9 cellular contexts compared by ENCODE assay signal in the genomic region with DNA sequence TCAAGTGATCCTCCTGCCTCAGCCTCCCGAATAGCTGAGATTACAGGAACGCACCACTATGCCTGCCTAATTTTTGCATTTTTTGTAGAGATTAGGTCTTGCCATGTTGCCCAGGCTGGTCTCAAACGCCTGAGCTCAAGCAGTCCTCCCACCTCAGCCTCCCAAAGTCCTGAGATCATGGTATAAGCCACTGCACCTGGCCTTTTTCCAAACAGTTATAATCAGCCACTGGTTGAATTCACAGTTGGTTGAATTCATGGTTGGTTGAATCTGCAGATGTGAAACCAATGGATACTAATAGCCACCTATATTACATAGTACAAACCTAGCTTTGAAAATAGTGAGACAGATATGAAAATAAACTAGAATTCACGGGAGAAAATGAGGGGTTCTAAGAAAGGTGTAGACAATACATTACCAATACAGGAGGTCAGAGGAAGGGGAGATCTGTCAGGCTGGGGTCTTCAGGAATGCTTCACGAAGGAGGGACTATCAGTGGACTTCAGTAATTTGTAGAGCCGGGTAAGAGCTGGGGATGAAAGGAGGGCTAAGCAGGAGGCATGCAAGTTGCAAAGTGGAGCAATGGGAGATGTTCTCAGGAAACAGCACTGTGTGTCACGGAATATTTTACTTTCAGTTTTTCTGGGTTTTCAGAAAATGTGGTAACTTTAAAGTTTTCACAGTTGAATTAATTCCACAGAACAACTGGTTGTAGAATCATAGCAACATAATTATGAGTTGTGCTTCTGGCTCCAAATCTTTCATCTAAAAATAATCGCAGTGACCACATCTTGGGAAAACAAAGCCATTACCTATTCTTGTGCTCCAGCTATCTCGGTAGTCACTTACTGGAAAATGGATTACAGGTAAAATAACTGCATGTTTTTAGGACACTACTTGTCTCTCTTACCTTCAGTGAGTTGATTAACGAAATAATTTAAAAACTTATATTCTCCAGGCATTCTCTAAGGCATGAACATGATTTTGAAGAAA. TPM values are rescaled to one million over a fixed set of nuclear protein-coding genes. Genes with fewer than 3 reads are reported as not detected.
A peak's percentile ranks its signal among the peaks of the same experiment; 100 is the strongest.
DNase-seq lines count a peak whose midpoint lies in the region; ATAC-seq, FAIRE-seq and TF ChIP-seq lines count a peak whose summit lies in the region.
"Had no signal": no experiment of that assay in that cellular context is flagged by ENCODE, and none has a peak within 500 bp of the region (broad histone marks: within the 10 kb centered on the region; RNA-seq: fewer than 3 reads in every experiment).

No MANE protein-coding gene starts in this region.

- H3K36me3 ChIP-seq in BLaER1 (no peaks in the 10 kb centered on the region), Peyer's patch (no peaks in the 10 kb centered on the region), kidney (ENCODE audit: control insufficient read depth in 1 of 2, insufficient read depth in 2 of 2, low read length in 2 of 2) (no peaks in the 10 kb centered on the region), gastroesophageal sphincter (no peaks in the 10 kb centered on the region)

- H3K27ac ChIP-seq in BLaER1 = peak overlapping the region; percentile 45; the same call in 1 of the 2 replicates
- H3K27ac ChIP-seq in Peyer's patch = peak overlapping the region in 3 of 4 donors; percentile 4 to 26 (median 22)
- H3K27ac ChIP-seq in kidney (ENCODE audit: low read depth in 2 of 2, low read length in 2 of 2) = no peak overlapping the region
- H3K27ac ChIP-seq in gastroesophageal sphincter = no peak overlapping the region

- no peak for FAIRE-seq in kidney (lab: Jason Lieb, UNC)

- H3K9ac ChIP-seq in BLaER1 (peak overlapping the region; percentile 47; the same call in 1 of the 2 replicates), kidney (ENCODE audit: low read length in 2 of 2) (no peak overlapping the region)

- no peak for TF ChIP-seq POLR2A in Peyer's patch (IDR thresholded peaks at IDR 0.05)
- no peak for TF ChIP-seq POLR2A in gastroesophageal sphincter (IDR thresholded peaks at IDR 0.05)

- H3K4me1 ChIP-seq in BLaER1 = peaks cover 18% of the 10 kb centered on the region
- H3K4me1 ChIP-seq in Peyer's patch = no peaks in the 10 kb centered on the region
- H3K4me1 ChIP-seq in kidney (ENCODE audit: control insufficient read depth in 1 of 2, insufficient read depth in 1 of 2, low read depth in 1 of 2, low read length in 2 of 2) = peaks cover 0 to 2% of the 10 kb centered on the region in 2 donors
- peaks cover 0 to 11% (median 0%) of the 10 kb centered on the region in 3 donors for H3K4me1 ChIP-seq in gastroesophageal sphincter

- H3K4me2 ChIP-seq in BLaER1 = peak overlapping the region; percentile 84

- ATAC-seq in GM18909 (IDR thresholded peaks at IDR 0.05; ENCODE audit: poor library complexity, unreplicated experiment) (peak; percentile 45), gastroesophageal sphincter (no peak), HG03097 (IDR thresholded peaks at IDR 0.05; ENCODE audit: low FRiP score, unreplicated experiment) (no peak)

- H4K20me1 ChIP-seq in BLaER1 = no peaks in the 10 kb centered on the region

- intact Hi-C loops in kidney (cut with DNase I) = no loop called here

- 73 to 78% methylated on average over 8 to 10 of the region's 10 CpGs for WGBS in gastroesophageal sphincter (ENCODE audit: low coverage in 1 of 2), 2 donors

- TF ChIP-seq EP300 in gastroesophageal sphincter (IDR thresholded peaks at IDR 0.05) = no peak

- peak overlapping the region; percentile 53 for H3K4me3 ChIP-seq in BLaER1
- H3K4me3 ChIP-seq in Peyer's patch = peak overlapping the region in 2 of 4 donors; percentile 17
- peak overlapping the region; percentile 19 to 20 for H3K4me3 ChIP-seq in kidney (ENCODE audit: low read length in 2 of 2)
- no peak overlapping the region for H3K4me3 ChIP-seq in gastroesophageal sphincter

- TF ChIP-seq CTCF in Peyer's patch (IDR thresholded peaks at IDR 0.05) = no peak
- TF ChIP-seq CTCF in kidney (IDR thresholded peaks at IDR 0.05; ENCODE audit: borderline replicate concordance, extremely low read depth, insufficient read depth) = no peak
- no peak for TF ChIP-seq CTCF in gastroesophageal sphincter (IDR thresholded peaks at IDR 0.05)

- DNase-seq in Peyer's patch = no peak
- DNase-seq in kidney = no peak
- DNase-seq in NCI-H774 (lab: John Stamatoyannopoulos, UW) = no peak
- no peak for DNase-seq in GM19238 (ENCODE audit: insufficient read length, low spot score)
- DNase-seq: NCI-H2107 had no signal

- no peaks in the 10 kb centered on the region for H3K27me3 ChIP-seq in BLaER1
- H3K27me3 ChIP-seq in Peyer's patch = no peaks in the 10 kb centered on the region
- H3K27me3 ChIP-seq in gastroesophageal sphincter = no peaks in the 10 kb centered on the region

- H3K9me3 ChIP-seq in BLaER1 = no peaks in the 10 kb centered on the region
- H3K9me3 ChIP-seq in Peyer's patch = no peaks in the 10 kb centered on the region
- H3K9me3 ChIP-seq in kidney (ENCODE audit: control insufficient read depth in 1 of 2, low read length in 2 of 2) = no peaks in the 10 kb centered on the region
- no peaks in the 10 kb centered on the region for H3K9me3 ChIP-seq in gastroesophageal sphincter

RNA-seq across cellular contexts. Expression of a gene that starts 12.9 kb away (rescaled TPM):
- 10 to 100 TPM in 1 of 4 donors, 1 to 10 TPM in 3; 3.2 to 22.3 (median 7.5) TPM for total RNA-seq in Peyer's patch
- 12.9 TPM for total RNA-seq in kidney
- polyA plus RNA-seq in kidney (ENCODE audit: insufficient read depth, low read depth, low replicate concordance) = 0.84 TPM
- total RNA-seq in gastroesophageal sphincter = 10 to 100 TPM; 10.9 to 22.6 (median 16.7) TPM

Comparison
In these comparisons a context has a peak if more than half of its experiments do, and no peak if none do; other contexts are left out.
1. H3K27ac ChIP-seq: peak in BLaER1 (single experiment) and Peyer's patch (3 of 4); none in kidney (0 of 2) and gastroesophageal sphincter (0 of 4).
2. H3K4me3 ChIP-seq: peak in BLaER1 (single experiment) and kidney (2 of 2); none in gastroesophageal sphincter (0 of 2).